In the genomic region with DNA sequence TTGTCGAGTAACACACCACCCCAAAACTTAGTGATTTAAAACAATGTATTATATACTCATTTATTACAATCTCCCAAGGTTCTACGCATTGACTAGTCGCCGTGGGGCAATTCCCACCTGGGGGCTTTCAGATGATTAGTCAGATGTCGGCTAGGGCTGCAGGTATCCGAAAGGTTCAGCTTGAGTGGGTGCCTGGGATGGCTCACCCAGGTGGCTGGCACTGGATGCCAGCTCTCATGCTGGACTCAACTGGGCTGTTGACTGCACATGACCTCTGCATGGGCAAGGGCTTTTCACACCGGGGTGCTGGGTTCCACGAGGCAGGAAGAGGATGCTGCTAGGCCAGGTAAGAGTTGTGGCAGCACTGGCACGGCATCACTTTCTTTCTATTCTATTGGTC, we compare ENCODE assay signal across 17 cellular contexts. TPM values are rescaled to one million over a fixed set of nuclear protein-coding genes. Genes with fewer than 3 reads are reported as not detected.
DNase-seq lines count a peak whose midpoint lies in the region; ATAC-seq and TF ChIP-seq lines count a peak whose summit lies in the region.
"Had no signal": no experiment of that assay in that cellular context is flagged by ENCODE, and none has a peak within 500 bp of the region (broad histone marks: within the 10 kb centered on the region; RNA-seq: fewer than 3 reads in every experiment).

No MANE protein-coding gene starts in this region.

- TF ChIP-seq POLR2A in heart left ventricle (IDR thresholded peaks at IDR 0.05) (no peak), breast epithelium (IDR thresholded peaks at IDR 0.05) (no peak)

- TF ChIP-seq CTCF in heart left ventricle (IDR thresholded peaks at IDR 0.05) (no peak), breast epithelium (IDR thresholded peaks at IDR 0.05) (no peak)

- intact Hi-C loops in heart left ventricle (cut with DNase I) (loop anchor here in 8 of 10 donors (2.0 to 10.0 kb wide), 7 partner anchors 36 to 196 kb away; no protein-coding TSS in a partner anchor), cardiac septum (cut with DNase I) (loop anchor here (2.0 to 5.0 kb wide), 4 partner anchors 36 to 188 kb away; no protein-coding TSS in a partner anchor), breast epithelium (cut with DNase I; ENCODE audit: low total_unique reads) (no loop called here), aorta (cut with DNase I) (loop anchor here (5.0 to 10.0 kb wide), 2 partner anchors 41 to 146 kb away; no protein-coding TSS in a partner anchor)

- peak overlapping the region; percentile 36 to 63 for H3K9ac ChIP-seq in mucosa of rectum (ENCODE audit: low read depth in 1 of 2, low read length in 2 of 2)
- H3K9ac ChIP-seq: neural progenitor cell had no signal

- ATAC-seq in heart left ventricle (no peak), aorta (ENCODE audit: low FRiP score) (no peak)
- no peak for ATAC-seq in activated T-cell treated with anti-CD3 and anti-CD28 coated beads, Interleukin-2, amount 50 U/mL, for 72 hours (replicated peaks in 1 of 2)

- no peak overlapping the region for H3K4me3 Mint-ChIP-seq in activated T-cell treated with anti-CD3 and anti-CD28 coated beads, Interleukin-2, amount 50 U/mL, for 72 hours
- H3K4me3 Mint-ChIP-seq: activated naive CD8-positive, alpha-beta T cell; IgD-negative memory B cell; neural progenitor cell; type B pancreatic cell had no signal

- 83 to 92% (median 89%) methylated on average over 9 of the region's 9 CpGs for WGBS in heart left ventricle, 4 donors
- WGBS in aorta, 2 donors = 59% methylated on average over 9 of the region's 9 CpGs

- no peaks in the 10 kb centered on the region for H3K36me3 Mint-ChIP-seq in activated T-cell treated with anti-CD3 and anti-CD28 coated beads, Interleukin-2, amount 50 U/mL, for 72 hours (ENCODE audit: insufficient read depth in 2 of 2)
- H3K36me3 Mint-ChIP-seq: activated naive CD8-positive, alpha-beta T cell; neural progenitor cell; type B pancreatic cell had no signal

- no peak overlapping the region for H3K27ac Mint-ChIP-seq in activated T-cell treated with anti-CD3 and anti-CD28 coated beads, Interleukin-2, amount 50 U/mL, for 72 hours
- H3K27ac Mint-ChIP-seq: activated naive CD8-positive, alpha-beta T cell; IgD-negative memory B cell had no signal

- H3K27me3 ChIP-seq in heart left ventricle (no peaks in the 10 kb centered on the region), breast epithelium (no peaks in the 10 kb centered on the region), mucosa of rectum (ENCODE audit: control insufficient read depth in 2 of 2, insufficient read depth in 2 of 2, low read length in 2 of 2) (no peaks in the 10 kb centered on the region), aorta (ENCODE audit: control insufficient read depth in 1 of 2, insufficient read depth in 2 of 2, low read length in 1 of 2) (no peaks in the 10 kb centered on the region)
- H3K27me3 ChIP-seq: neural progenitor cell, spleen had no signal

- no peaks in the 10 kb centered on the region for H3K27me3 Mint-ChIP-seq in activated T-cell treated with anti-CD3 and anti-CD28 coated beads, Interleukin-2, amount 50 U/mL, for 72 hours (ENCODE audit: low read depth)
- H3K27me3 Mint-ChIP-seq: activated naive CD8-positive, alpha-beta T cell had no signal

- DNase-seq in heart left ventricle (no peak), cardiac septum (ENCODE audit: low spot score) (no peak), breast epithelium (ENCODE audit: low spot score in 2 of 2) (no peak), aorta (no peak), SKM-1 (lab: John Stamatoyannopoulos, UW; ENCODE audit: unreplicated experiment) (no peak)
- no peak for DNase-seq in effector CD8-positive, alpha-beta T cell (lab: John Stamatoyannopoulos, UW)
- DNase-seq in activated T-cell treated with anti-CD3 and anti-CD28 coated beads, Interleukin-2, amount 50 U/mL, for 72 hours = no peak
- DNase-seq: activated CD4-positive, alpha-beta T cell treated with anti-CD3 and anti-CD28 coated beads, Interleukin-2, amount 50 U/mL, for 4 hours; AML-193; DND-41; NCI-H1105 treated with DMSO at 0.1 percent for 48 hours; spleen had no signal

- H3K4me3 ChIP-seq in heart left ventricle (no peak overlapping the region), breast epithelium (no peak overlapping the region), mucosa of rectum (ENCODE audit: low read length in 2 of 2) (no peak overlapping the region), aorta (ENCODE audit: low read length in 2 of 2) (peak overlapping the region in 1 of 2 donors; percentile 14)
- H3K4me3 ChIP-seq: neural progenitor cell, spleen had no signal

- peaks cover 53% of the 10 kb centered on the region for H3K4me1 Mint-ChIP-seq in activated T-cell treated with anti-CD3 and anti-CD28 coated beads, Interleukin-2, amount 50 U/mL, for 72 hours (ENCODE audit: low read depth)

- H3K36me3 ChIP-seq in heart left ventricle = no peaks in the 10 kb centered on the region
- no peaks in the 10 kb centered on the region for H3K36me3 ChIP-seq in breast epithelium
- H3K36me3 ChIP-seq in mucosa of rectum (ENCODE audit: control insufficient read depth in 2 of 2, insufficient read depth in 2 of 2, low read length in 2 of 2) = no peaks in the 10 kb centered on the region
- H3K36me3 ChIP-seq in aorta (ENCODE audit: control insufficient read depth in 1 of 2, insufficient read depth in 2 of 2, low read length in 1 of 2) = no peaks in the 10 kb centered on the region
- H3K36me3 ChIP-seq: neural progenitor cell, spleen had no signal

- peaks cover 0 to 4% (median 0%) of the 10 kb centered on the region in 12 donors for H3K9me3 ChIP-seq in heart left ventricle
- no peaks in the 10 kb centered on the region for H3K9me3 ChIP-seq in breast epithelium
- no peaks in the 10 kb centered on the region for H3K9me3 ChIP-seq in mucosa of rectum (ENCODE audit: control insufficient read depth in 2 of 2, low read length in 2 of 2)
- no peaks in the 10 kb centered on the region for H3K9me3 ChIP-seq in aorta (ENCODE audit: control insufficient read depth, low read length)

- peaks cover 0 to 2% of the 10 kb centered on the region in 2 donors for H3K9me3 Mint-ChIP-seq in activated T-cell treated with anti-CD3 and anti-CD28 coated beads, Interleukin-2, amount 50 U/mL, for 72 hours
- H3K9me3 Mint-ChIP-seq: neural progenitor cell, type B pancreatic cell had no signal

- H3K27ac ChIP-seq in heart left ventricle (peak overlapping the region in 7 of 12 donors; percentile 80 to 96 (median 87)), breast epithelium (peak overlapping the region; percentile 59 to 80), mucosa of rectum (ENCODE audit: low read depth in 2 of 2, low read length in 2 of 2) (peak overlapping the region; percentile 81 to 92), aorta (ENCODE audit: low read depth in 1 of 2, low read length in 2 of 2) (peak overlapping the region; percentile 89 to 97)
- H3K27ac ChIP-seq: neural progenitor cell had no signal

- H3K4me1 ChIP-seq in heart left ventricle (peaks cover 12 to 83% (median 69%) of the 10 kb centered on the region in 12 donors), breast epithelium (peaks cover 0 to 10% of the 10 kb centered on the region in 2 donors), mucosa of rectum (ENCODE audit: control insufficient read depth in 2 of 2, insufficient read depth in 2 of 2, low read length in 2 of 2) (peaks cover 57 to 80% of the 10 kb centered on the region in 2 donors), aorta (ENCODE audit: control insufficient read depth in 1 of 2, insufficient read depth in 2 of 2, low read length in 2 of 2) (peaks cover 0 to 9% of the 10 kb centered on the region in 2 donors)

RNA-seq across cellular contexts. Expression of a gene that starts 21.9 kb away (rescaled TPM):
- total RNA-seq in heart left ventricle = 100 to 1,000 TPM in 2 of 9 donors, 10 to 100 TPM in 7; 48.2 to 110 (median 87.8) TPM
- 10 to 100 TPM; 37.6 to 86.4 TPM for polyA plus RNA-seq in heart left ventricle
- 98.7 TPM for total RNA-seq in cardiac septum
- total RNA-seq in breast epithelium = 10 to 100 TPM; 30.9 to 52.4 (median 38.6) TPM
- total RNA-seq in aorta = 100 to 1,000 TPM; 315 to 605 TPM
- polyA plus RNA-seq in aorta = 100 to 1,000 TPM in 1 of 2 donors, 10 to 100 TPM in 1; 87.7 to 245 TPM
- total RNA-seq in activated T-cell treated with anti-CD3 and anti-CD28 coated beads, Interleukin-2, amount 50 U/mL, for 72 hours = 100 to 1,000 TPM; 227 to 322 TPM
